In the genomic region with DNA sequence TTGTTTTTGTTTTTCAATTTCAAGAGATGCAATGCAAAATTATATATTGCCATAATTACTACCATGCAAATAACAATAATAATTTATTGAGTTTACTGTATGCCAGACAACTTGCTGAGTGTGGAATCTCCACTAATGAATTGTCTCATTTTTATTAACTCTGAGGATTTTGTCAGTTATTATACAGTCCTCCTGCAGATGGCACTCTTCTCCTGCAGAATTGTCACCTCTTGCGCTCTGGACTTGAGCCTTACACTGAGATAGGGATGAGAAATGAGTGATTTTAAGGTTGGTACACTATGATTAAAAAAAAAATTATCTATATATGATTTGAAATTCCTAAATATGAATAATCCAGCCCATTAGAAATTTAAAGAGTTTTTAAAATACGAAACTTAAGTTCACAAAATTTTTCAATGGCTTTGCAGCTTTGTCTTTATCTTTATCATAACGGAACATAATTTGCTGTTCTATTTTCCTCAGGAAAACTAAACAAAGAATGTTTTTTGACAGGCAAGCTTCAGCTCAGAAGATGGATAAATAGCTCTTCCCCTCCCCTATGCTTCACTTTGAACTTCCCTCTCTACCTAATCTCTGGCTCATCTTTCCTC, we compare ENCODE assay signal across 8 cellular contexts. TPM values are rescaled to one million over a fixed set of nuclear protein-coding genes. Genes with fewer than 3 reads are reported as not detected.
DNase-seq lines count a peak whose midpoint lies in the region; ATAC-seq and TF ChIP-seq lines count a peak whose summit lies in the region.

No MANE protein-coding gene starts in this region.

- no peak overlapping the region for H3K27ac ChIP-seq in DOHH2 (ENCODE audit: low read depth, low read length)
- no peak overlapping the region for H3K27ac ChIP-seq in brain microvascular endothelial cell
- no peak overlapping the region for H3K27ac ChIP-seq in testis

- H3K4me3 ChIP-seq in DOHH2 (ENCODE audit: low read length): no peak overlapping the region
- no peak overlapping the region for H3K4me3 ChIP-seq in brain microvascular endothelial cell (ENCODE audit: low read depth, low read length)
- no peak overlapping the region for H3K4me3 ChIP-seq in testis

- H3K4me1 ChIP-seq in DOHH2 (ENCODE audit: control insufficient read depth, low read length) (no peaks in the 10 kb centered on the region), testis (peaks cover 7% of the 10 kb centered on the region)

- H3K36me3 ChIP-seq in DOHH2 (ENCODE audit: control insufficient read depth, low read length) (no peaks in the 10 kb centered on the region), brain microvascular endothelial cell (replicated peaks) (no peaks in the 10 kb centered on the region), testis (ENCODE audit: low read depth, missing control alignments) (no peaks in the 10 kb centered on the region)

- H3K4me1 Mint-ChIP-seq in T-helper 2 cell treated with Interferon-gamma antibody and Interleukin-4, amounts not matched to agents 5 μg/mL and 100 μg/mL, for 36 hours (ENCODE audit: low read depth): peaks cover 5% of the 10 kb centered on the region

- 48 to 56% methylated on average over 3 of the region's 3 CpGs for WGBS in testis, 2 donors

- H3K27ac Mint-ChIP-seq in T-helper 2 cell treated with Interferon-gamma antibody and Interleukin-4, amounts not matched to agents 5 μg/mL and 100 μg/mL, for 36 hours: no peak overlapping the region

- no peaks in the 10 kb centered on the region for H4K20me1 ChIP-seq in DOHH2 (ENCODE audit: control insufficient read depth, insufficient read depth, low read depth, low read length)

- intact Hi-C loops in testis (cut with DNase I; ENCODE audit: low total_unique reads): no loop called here

- in situ Hi-C loops in brain microvascular endothelial cell (cut with HindIII; ENCODE audit: low pct_ligation_motif_present, low sequenced_read_pairs): no loop called here

- peaks cover 30% of the 10 kb centered on the region for H3K27me3 Mint-ChIP-seq in T-helper 2 cell treated with Interferon-gamma antibody and Interleukin-4, amounts not matched to agents 5 μg/mL and 100 μg/mL, for 36 hours (ENCODE audit: low read depth)

- no peak overlapping the region for H3K4me3 Mint-ChIP-seq in T-helper 2 cell treated with Interferon-gamma antibody and Interleukin-4, amounts not matched to agents 5 μg/mL and 100 μg/mL, for 36 hours

- H3K36me3 Mint-ChIP-seq in T-helper 2 cell treated with Interferon-gamma antibody and Interleukin-4, amounts not matched to agents 5 μg/mL and 100 μg/mL, for 36 hours (ENCODE audit: low read depth): no peaks in the 10 kb centered on the region

- H3K27me3 ChIP-seq in DOHH2 (ENCODE audit: control insufficient read depth, low read length): peaks cover 14% of the 10 kb centered on the region
- no peaks in the 10 kb centered on the region for H3K27me3 ChIP-seq in brain microvascular endothelial cell (replicated peaks)
- no peaks in the 10 kb centered on the region for H3K27me3 ChIP-seq in testis

- H3F3A ChIP-seq in DOHH2 (ENCODE audit: control insufficient read depth, insufficient read depth): no peaks in the 10 kb centered on the region

- TF ChIP-seq CTCF in DOHH2 (IDR thresholded peaks at IDR 0.05; ENCODE audit: low read depth, low read length, poor library complexity, severe bottlenecking) (peak; percentile 67), brain microvascular endothelial cell (IDR thresholded peaks at IDR 0.05; ENCODE audit: low read depth, low read length, missing control alignments) (peak; percentile 75), testis (IDR thresholded peaks at IDR 0.05) (peak; percentile 55 to 76 (median 64))

- peak; percentile 72 for DNase-seq in OCI-M1 (lab: John Stamatoyannopoulos, UW)
- DNase-seq in brain microvascular endothelial cell: no peak
- DNase-seq in iris pigment epithelial cell (ENCODE audit: low read depth): peak; percentile 42
- peak; percentile 46 for DNase-seq in testis
- no peak for DNase-seq in T-helper 2 cell treated with Interferon-gamma antibody and Interleukin-4, amounts not matched to agents 5 μg/mL and 100 μg/mL, for 36 hours (ENCODE audit: low spot score)

- no peaks in the 10 kb centered on the region for H3K9me3 Mint-ChIP-seq in T-helper 2 cell treated with Interferon-gamma antibody and Interleukin-4, amounts not matched to agents 5 μg/mL and 100 μg/mL, for 36 hours

- ATAC-seq in GM19395 (IDR thresholded peaks at IDR 0.05; ENCODE audit: unreplicated experiment) (peak; percentile 84), HG03469 (IDR thresholded peaks at IDR 0.05; ENCODE audit: unreplicated experiment) (peak; percentile 66)

- no peak for TF ChIP-seq POLR2A in testis (IDR thresholded peaks at IDR 0.05)

- H3K79me2 ChIP-seq in DOHH2 (ENCODE audit: control insufficient read depth, low read length): no peaks in the 10 kb centered on the region

- no peak overlapping the region for H3K4me2 ChIP-seq in DOHH2 (ENCODE audit: low read length)

- no peaks in the 10 kb centered on the region for H3K9me2 ChIP-seq in DOHH2 (replicated peaks; ENCODE audit: control insufficient read depth, low read length)

- no peaks in the 10 kb centered on the region for H3K9me3 ChIP-seq in DOHH2 (ENCODE audit: control insufficient read depth, insufficient read depth, low read length)
- H3K9me3 ChIP-seq in testis: no peaks in the 10 kb centered on the region

RNA-seq across cellular contexts. Expression of a gene that starts 12.7 kb away (rescaled TPM):
- total RNA-seq in testis: 10 to 100 TPM; 53.8 to 76.6 TPM
- polyA plus RNA-seq in testis (ENCODE audit: insufficient read depth, low read depth, low replicate concordance): 65.5 TPM

Comparison
In these comparisons a context has a peak if more than half of its experiments do, and no peak if none do; other contexts are left out.
1. DNase-seq: peak in OCI-M1 (single experiment), iris pigment epithelial cell (single experiment) and testis (single experiment); none in brain microvascular endothelial cell (single experiment) and T-helper 2 cell treated with Interferon-gamma antibody and Interleukin-4, amounts not matched to agents 5 μg/mL and 100 μg/mL, for 36 hours (single experiment).
2. Peak in every context shown above with its lines, with median percentiles within 50 percentile points of each other: CTCF ChIP-seq.